14 cellular contexts compared by ENCODE assay signal in genomic region chr5:127409236-127409921, GRCh38.
A peak's percentile ranks its signal among the peaks of the same experiment; 100 is the strongest.
DNase-seq lines count a peak whose midpoint lies in the region; ATAC-seq, FAIRE-seq and TF ChIP-seq lines count a peak whose summit lies in the region.
"Had no signal": no experiment of that assay in that cellular context is flagged by ENCODE, and none has a peak within 500 bp of the region (broad histone marks: within the 10 kb centered on the region; RNA-seq: fewer than 3 reads in every experiment).

No MANE protein-coding gene starts in this region.

- H3K4me1 ChIP-seq in PC-3 (ENCODE audit: insufficient read depth, low read length), result no peaks in the 10 kb centered on the region
- peaks cover 12% of the 10 kb centered on the region for H3K4me1 ChIP-seq in testis
- no peaks in the 10 kb centered on the region for H3K4me1 ChIP-seq in pancreas

- H4K20me1 ChIP-seq in PC-3 (ENCODE audit: low read length), result no peaks in the 10 kb centered on the region

- peak overlapping the region; percentile 51 for H3K4me2 ChIP-seq in PC-3 (ENCODE audit: low read length)

- CTCF ChIA-PET in PC-3 (lab: Charles Lee), result interaction anchor here (0.6 kb wide), 1 partner anchor 871 kb away, joined by 3 read pairs; no protein-coding TSS in a partner anchor

- H3K79me2 ChIP-seq in PC-3 (ENCODE audit: low read length), result no peaks in the 10 kb centered on the region

- H3K27ac ChIP-seq in PC-3 (ENCODE audit: low read length) (no peak overlapping the region), cingulate gyrus (ENCODE audit: low read depth, low read length) (peak overlapping the region; percentile 69), testis (peak overlapping the region; percentile 21 to 74), pancreas (no peak overlapping the region)
- H3K27ac ChIP-seq: SJCRH30 had no signal

- POLR2A ChIA-PET in PC-3 (lab: Charles Lee; ENCODE audit: unreplicated experiment), result no interaction called here

- no TSS peak for BruUV-seq in PC-3 (replicated peaks; lab: Mats Ljungman, UMichigan)

- no peaks in the 10 kb centered on the region for H3K9me3 ChIP-seq in PC-3 (ENCODE audit: low read length)
- H3K9me3 ChIP-seq in testis, result no peaks in the 10 kb centered on the region
- no peaks in the 10 kb centered on the region for H3K9me3 ChIP-seq in pancreas
- H3K9me3 ChIP-seq: SJCRH30 had no signal

- H3F3A ChIP-seq in PC-3 (ENCODE audit: low read length, unreplicated experiment), result no peaks in the 10 kb centered on the region

- no peaks in the 10 kb centered on the region for H3K36me3 ChIP-seq in PC-3 (ENCODE audit: low read depth, low read length)
- H3K36me3 ChIP-seq in testis (ENCODE audit: low read depth, missing control alignments), result no peaks in the 10 kb centered on the region
- H3K36me3 ChIP-seq in pancreas, result no peaks in the 10 kb centered on the region

- no peak overlapping the region for H2AFZ ChIP-seq in PC-3 (ENCODE audit: low read length)

- no peak for TF ChIP-seq POLR2A in testis (IDR thresholded peaks at IDR 0.05)

- H3K9ac ChIP-seq in PC-3 (ENCODE audit: low read length), result no peak overlapping the region

- TF ChIP-seq CTCF in PC-3 (conservative IDR thresholded peaks at IDR 0.05; ENCODE audit: low read depth, low read length) (no peak), testis (IDR thresholded peaks at IDR 0.05) (no peak), pancreas (IDR thresholded peaks at IDR 0.05) (no peak)

- ATAC-seq in PC-3 (no peak), GM21381 (IDR thresholded peaks at IDR 0.05; ENCODE audit: unreplicated experiment) (no peak), pancreas (no peak)

- no peak for FAIRE-seq in pancreas (lab: Jason Lieb, UNC)

- 34 to 49% methylated on average over 10 of the region's 10 CpGs for WGBS in testis, 2 donors
- WGBS in pancreas, 2 donors, result 79 to 81% methylated on average over 10 of the region's 10 CpGs

- H3K27me3 ChIP-seq in PC-3 (ENCODE audit: low read length), result peaks cover 33% of the 10 kb centered on the region
- no peaks in the 10 kb centered on the region for H3K27me3 ChIP-seq in testis
- no peaks in the 10 kb centered on the region for H3K27me3 ChIP-seq in pancreas
- H3K27me3 ChIP-seq: SJCRH30 had no signal

- no peak for DNase-seq in PC-3
- peak; percentile 80 for DNase-seq in medulla oblongata (ENCODE audit: extremely low spot score)
- DNase-seq in testis, result peak; percentile 64
- DNase-seq in NCI-H1417 treated with DMSO at 0.1 percent for 48 hours (lab: John Stamatoyannopoulos, UW), result no peak
- no peak for DNase-seq in pancreas
- no peak for DNase-seq in GM19240 (ENCODE audit: insufficient read length, low spot score)
- DNase-seq: activated CD4-positive, alpha-beta memory T cell treated with anti-CD3 and anti-CD28 coated beads, Interleukin-2, amount 10 ng/mL, durations not matched to agents 7 days and 5 days; CD4-positive, alpha-beta memory T cell; erythroblast; KBM-7; SJCRH30; stimulated activated CD4-positive, alpha-beta T cell treated with anti-CD3 and anti-CD28 coated beads, Interleukin-1b, Interleukin-23, amount 100 ng/mL, for 48 hours had no signal

- 0 out of 2 replicates have a peak overlapping the region, but pooled peaks have one; percentile 23 for H3K4me3 ChIP-seq in PC-3 (ENCODE audit: low read length)
- H3K4me3 ChIP-seq in testis, result no peak overlapping the region
- no peak overlapping the region for H3K4me3 ChIP-seq in pancreas
- H3K4me3 ChIP-seq: SJCRH30 had no signal

- no peaks in the 10 kb centered on the region for H3K9me2 ChIP-seq in PC-3 (replicated peaks; ENCODE audit: low read length)

- intact Hi-C loops in PC-3 (cut with micrococcal nuclease) (no loop called here), testis (cut with DNase I; ENCODE audit: low total_unique reads) (no loop called here), pancreas (cut with DNase I) (no loop called here)

Comparison
In these comparisons a context has a peak if more than half of its experiments do, and no peak if none do; other contexts are left out.
1. DNase-seq: peak in medulla oblongata (single experiment) and testis (single experiment); none in PC-3 (single experiment), NCI-H1417 treated with DMSO at 0.1 percent for 48 hours (single experiment), pancreas (0 of 6) and GM19240 (single experiment).
2. H3K27ac ChIP-seq: peak in cingulate gyrus (single experiment) and testis (2 of 2); none in PC-3 (single experiment) and pancreas (0 of 4).